1 cellular context compared by ENCODE assay signal in the genomic region with DNA sequence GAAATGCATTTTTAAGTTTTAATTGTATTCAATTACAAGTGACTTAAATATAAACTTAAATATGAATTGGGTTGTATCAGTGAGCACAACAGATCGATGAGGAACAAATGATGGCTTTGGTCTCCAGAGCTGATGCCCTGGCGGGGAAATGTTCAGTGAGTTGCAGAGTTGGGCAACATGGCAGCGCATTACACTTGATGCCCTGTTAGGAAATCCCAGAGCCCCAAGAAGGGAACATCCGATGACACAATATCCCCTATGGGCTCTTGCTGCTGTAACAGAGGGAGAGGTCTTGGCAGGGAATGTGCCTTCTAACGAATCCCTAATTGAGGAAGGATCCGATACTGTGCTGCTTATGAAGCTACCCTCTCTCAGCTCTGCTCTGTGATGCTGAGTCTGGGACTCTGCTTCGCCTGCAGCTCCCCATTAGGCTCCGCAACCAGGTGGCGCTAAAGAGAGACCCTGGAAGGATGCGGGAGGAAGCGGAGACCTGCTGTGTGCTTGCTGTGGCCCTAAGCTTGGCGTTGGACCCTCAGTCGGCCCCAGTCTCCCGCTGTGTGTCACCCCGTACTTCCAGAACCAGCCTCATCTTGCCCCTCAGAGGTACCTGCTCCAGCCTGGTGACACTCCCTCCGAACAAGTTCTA.
TF ChIP-seq lines count a peak whose summit lies in the region.

No MANE protein-coding gene starts in this region.

TF ChIP-seq in neural cell, 6 proteins besides CTCF, POLR2A, EP300 and RAD21 (continued from another document):
- no peak for TF ChIP-seq TAF1 (IDR thresholded peaks at IDR 0.05; ENCODE audit: low read depth)
